Comparison of ENCODE assay signal across 1 cellular context in the genomic region with DNA sequence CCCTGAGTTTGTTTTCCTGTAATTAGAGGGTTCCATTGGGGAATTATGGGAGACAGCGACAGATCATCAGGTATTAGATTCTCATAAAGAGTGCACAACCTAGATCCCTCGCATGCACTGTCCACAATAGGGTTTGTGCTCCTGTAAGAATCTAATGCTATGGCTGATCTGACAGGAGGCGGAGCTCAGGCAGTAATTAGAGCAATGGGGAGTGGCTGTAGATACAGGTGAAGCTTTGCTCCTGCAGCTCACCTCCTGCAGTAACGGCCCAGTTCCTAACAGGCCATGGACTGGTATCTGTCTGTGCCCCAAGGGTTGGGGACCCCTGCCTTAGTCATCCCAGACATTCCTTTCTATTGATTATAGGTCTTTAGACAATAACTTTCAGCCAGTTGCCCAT.
A peak's percentile ranks its signal among the peaks of the same experiment; 100 is the strongest.
TF ChIP-seq lines count a peak whose summit lies in the region.

No MANE protein-coding gene starts in this region.

TF ChIP-seq in K562, 482 proteins besides CTCF, POLR2A, EP300 and RAD21:
- TF ChIP-seq, protein P1, sequence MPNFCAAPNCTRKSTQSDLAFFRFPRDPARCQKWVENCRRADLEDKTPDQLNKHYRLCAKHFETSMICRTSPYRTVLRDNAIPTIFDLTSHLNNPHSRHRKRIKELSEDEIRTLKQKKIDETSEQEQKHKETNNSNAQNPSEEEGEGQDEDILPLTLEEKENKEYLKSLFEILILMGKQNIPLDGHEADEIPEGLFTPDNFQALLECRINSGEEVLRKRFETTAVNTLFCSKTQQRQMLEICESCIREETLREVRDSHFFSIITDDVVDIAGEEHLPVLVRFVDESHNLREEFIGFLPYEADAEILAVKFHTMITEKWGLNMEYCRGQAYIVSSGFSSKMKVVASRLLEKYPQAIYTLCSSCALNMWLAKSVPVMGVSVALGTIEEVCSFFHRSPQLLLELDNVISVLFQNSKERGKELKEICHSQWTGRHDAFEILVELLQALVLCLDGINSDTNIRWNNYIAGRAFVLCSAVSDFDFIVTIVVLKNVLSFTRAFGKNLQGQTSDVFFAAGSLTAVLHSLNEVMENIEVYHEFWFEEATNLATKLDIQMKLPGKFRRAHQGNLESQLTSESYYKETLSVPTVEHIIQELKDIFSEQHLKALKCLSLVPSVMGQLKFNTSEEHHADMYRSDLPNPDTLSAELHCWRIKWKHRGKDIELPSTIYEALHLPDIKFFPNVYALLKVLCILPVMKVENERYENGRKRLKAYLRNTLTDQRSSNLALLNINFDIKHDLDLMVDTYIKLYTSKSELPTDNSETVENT (CRISPR knock-in tag; IDR thresholded peaks at IDR 0.05): 0 out of 2 replicates have a peak, but pooled peaks have one; percentile 32
- no peak for TF ChIP-seq OTX1 (CRISPR knock-in tag; IDR thresholded peaks at IDR 0.05)
- TF ChIP-seq PRMT5 (CRISPR knock-in tag; IDR thresholded peaks at IDR 0.05): no peak
TF ChIP-seq in K562: peak in this region for 1.
